Comparison of ENCODE assay signal across 8 cellular contexts in the genomic region with DNA sequence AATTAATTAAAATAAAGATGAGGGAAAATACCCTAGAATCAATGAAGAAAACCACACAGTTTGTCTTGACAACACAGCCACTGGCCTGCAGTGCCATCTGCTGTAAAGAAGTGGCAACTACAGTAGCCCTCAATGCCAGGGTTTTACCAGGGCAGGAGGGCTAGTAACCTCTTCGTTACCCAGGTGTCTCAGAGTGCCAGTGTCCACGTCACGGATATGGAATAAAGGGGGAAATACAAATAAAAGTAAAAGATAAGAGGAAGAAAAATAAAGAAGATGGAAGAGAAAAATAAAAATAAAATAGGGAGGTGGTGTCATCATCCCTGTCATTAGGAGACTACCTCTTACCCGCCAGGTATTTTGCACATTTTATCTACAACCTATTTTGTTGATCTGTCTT. TPM values are rescaled to one million over a fixed set of nuclear protein-coding genes. Genes with fewer than 3 reads are reported as not detected.
DNase-seq lines count a peak whose midpoint lies in the region; ATAC-seq and TF ChIP-seq lines count a peak whose summit lies in the region.

No MANE protein-coding gene starts in this region.

- no peak overlapping the region for H4K8ac ChIP-seq in mesenchymal stem cell (ENCODE audit: low read length)

- H3K4me3 ChIP-seq in GM06990 (replicated peaks; ENCODE audit: low read depth, low read length) (no peak overlapping the region), HEK293 (ENCODE audit: low read depth, low read length) (no peak overlapping the region), mesenchymal stem cell (ENCODE audit: insufficient read depth in 1 of 2, low read depth in 1 of 2, low read length in 2 of 2) (peak overlapping the region in 1 of 2 experiments; percentile 66)
- H3K4me3 ChIP-seq in effector memory CD4-positive, alpha-beta T cell (ENCODE audit: insufficient read depth, low read depth, low read length, poor library complexity, severe bottlenecking), result no peak overlapping the region

- no peak overlapping the region for H3K4me2 ChIP-seq in mesenchymal stem cell (ENCODE audit: low read length, poor library complexity, severe bottlenecking)

- no peak overlapping the region for H2BK120ac ChIP-seq in mesenchymal stem cell (ENCODE audit: low read depth, low read length)

- no peak overlapping the region for H2BK15ac ChIP-seq in mesenchymal stem cell (ENCODE audit: low read depth, poor library complexity, severe bottlenecking)

- H3K36me3 ChIP-seq in GM06990 (ENCODE audit: control insufficient read depth, insufficient read depth, low read length) (no peaks in the 10 kb centered on the region), HEK293 (ENCODE audit: control insufficient read depth in 2 of 2, insufficient read depth in 1 of 2, low read length in 2 of 2) (no peaks in the 10 kb centered on the region), mesenchymal stem cell (ENCODE audit: control insufficient read depth in 1 of 2, insufficient read depth in 2 of 2, low read depth in 1 of 2, low read length in 2 of 2) (no peaks in the 10 kb centered on the region)
- H3K36me3 ChIP-seq in effector memory CD4-positive, alpha-beta T cell (ENCODE audit: control insufficient read depth, insufficient read depth, low read length), result no peaks in the 10 kb centered on the region

- peaks cover 5% of the 10 kb centered on the region for H3K79me1 ChIP-seq in mesenchymal stem cell (replicated peaks; ENCODE audit: low read length, poor library complexity, severe bottlenecking)

- H3K36me3 Mint-ChIP-seq in stimulated activated memory B cell treated with anti-CD40 and anti-IgM and Interleukin-4, amounts not matched to agents 10 μg/mL and 1 μg/mL and 100 μg/mL, for 72 hours, result no peaks in the 10 kb centered on the region

- H2BK12ac ChIP-seq in mesenchymal stem cell (ENCODE audit: low read length in 2 of 2), result no peak overlapping the region

- H3K27me3 Mint-ChIP-seq in stimulated activated memory B cell treated with anti-CD40 and anti-IgM and Interleukin-4, amounts not matched to agents 10 μg/mL and 1 μg/mL and 100 μg/mL, for 72 hours, result peaks cover 17% of the 10 kb centered on the region

- no peak overlapping the region for H2AFZ ChIP-seq in mesenchymal stem cell (ENCODE audit: low read depth, low read length)

- H3K9me3 ChIP-seq in HEK293 (ENCODE audit: control insufficient read depth, insufficient read depth, low read depth, low read length) (no peaks in the 10 kb centered on the region), mesenchymal stem cell (ENCODE audit: control insufficient read depth, low read length) (no peaks in the 10 kb centered on the region)
- H3K9me3 ChIP-seq in effector memory CD4-positive, alpha-beta T cell (ENCODE audit: control insufficient read depth, low read length), result no peaks in the 10 kb centered on the region

- H3K18ac ChIP-seq in mesenchymal stem cell (ENCODE audit: low read depth in 1 of 2, low read length in 2 of 2), result no peak overlapping the region

- H3K23ac ChIP-seq in mesenchymal stem cell (ENCODE audit: low read length in 2 of 2), result no peak overlapping the region

- H4K91ac ChIP-seq in mesenchymal stem cell (ENCODE audit: low read length), result no peak overlapping the region

- no peak overlapping the region for H3K4me3 Mint-ChIP-seq in stimulated activated memory B cell treated with anti-CD40 and anti-IgM and Interleukin-4, amounts not matched to agents 10 μg/mL and 1 μg/mL and 100 μg/mL, for 72 hours

- 34% methylated on average over 4 of the region's 4 CpGs for WGBS in mesenchymal stem cell

- H3K27ac Mint-ChIP-seq in stimulated activated memory B cell treated with anti-CD40 and anti-IgM and Interleukin-4, amounts not matched to agents 10 μg/mL and 1 μg/mL and 100 μg/mL, for 72 hours, result no peak overlapping the region

- no peak overlapping the region for H2BK5ac ChIP-seq in mesenchymal stem cell (ENCODE audit: low read depth, low read length, poor library complexity, severe bottlenecking)

- TF ChIP-seq CTCF in GM06990 (IDR thresholded peaks at IDR 0.05; ENCODE audit: insufficient read depth, low read length, poor library complexity, severe bottlenecking) (peak; percentile 95), HEK293 (tag by site-specific recombination; IDR thresholded peaks at IDR 0.05) (peak; percentile 75)

- no peaks in the 10 kb centered on the region for H3K9me3 Mint-ChIP-seq in stimulated activated memory B cell treated with anti-CD40 and anti-IgM and Interleukin-4, amounts not matched to agents 10 μg/mL and 1 μg/mL and 100 μg/mL, for 72 hours

- H2AK5ac ChIP-seq in mesenchymal stem cell (ENCODE audit: low read length, severe bottlenecking), result no peak overlapping the region

- no peak overlapping the region for H3K14ac ChIP-seq in mesenchymal stem cell (ENCODE audit: low read length in 2 of 2)

- H3K4me1 Mint-ChIP-seq in stimulated activated memory B cell treated with anti-CD40 and anti-IgM and Interleukin-4, amounts not matched to agents 10 μg/mL and 1 μg/mL and 100 μg/mL, for 72 hours, result peaks cover 13% of the 10 kb centered on the region

- CTCF ChIA-PET in HEK293 (lab: Yijun Ruan, JAX), result interaction anchor here (0.6 to 5.5 kb wide), 56 partner anchors 10 to 789 kb away, joined by 3 to 79 read pairs (median 4); partner anchors contain the start of genes F3 and SLC44A3

- POLR2A ChIA-PET in HEK293 (lab: Yijun Ruan, JAX), result no interaction called here

- H3K4me1 ChIP-seq in HEK293 (ENCODE audit: control insufficient read depth, insufficient read depth, low read length) (peaks cover 9% of the 10 kb centered on the region), mesenchymal stem cell (ENCODE audit: control insufficient read depth, insufficient read depth, low read depth, low read length) (peaks cover 9% of the 10 kb centered on the region)
- no peaks in the 10 kb centered on the region for H3K4me1 ChIP-seq in effector memory CD4-positive, alpha-beta T cell (ENCODE audit: control insufficient read depth, insufficient read depth, low read length, poor library complexity, severe bottlenecking)

- DNase-seq in GM06990 (ENCODE audit: extremely low read depth, insufficient read length), result no peak
- DNase-seq in NCI-H2227 treated with DMSO at 0.1 percent for 48 hours (lab: John Stamatoyannopoulos, UW), result peak; percentile 24
- DNase-seq in activated CD4-positive, alpha-beta T cell treated with anti-CD3 and anti-CD28 coated beads, Interleukin-2, amount 50 U/mL, for 1 hour, result peak; percentile 39
- peak in 2 of 3 donors; percentile 5 to 33 for DNase-seq in effector memory CD4-positive, alpha-beta T cell
- peak; percentile 71 for DNase-seq in mesenchymal stem cell

- ATAC-seq in stimulated activated memory B cell treated with anti-CD40 and anti-IgM and Interleukin-4, amounts not matched to agents 10 μg/mL and 1 μg/mL and 100 μg/mL, for 72 hours, result peak; percentile 59
- ATAC-seq in HG02840 (IDR thresholded peaks at IDR 0.05; ENCODE audit: low FRiP score, unreplicated experiment), result no peak

- H3K27ac ChIP-seq in HEK293 (ENCODE audit: extremely low read depth, low read depth, low read length), result no peak overlapping the region
- H3K27ac ChIP-seq in effector memory CD4-positive, alpha-beta T cell (ENCODE audit: insufficient read depth, low read length, poor library complexity, severe bottlenecking), result no peak overlapping the region
- H3K27ac ChIP-seq in mesenchymal stem cell (ENCODE audit: low read length, poor library complexity, severe bottlenecking), result no peak overlapping the region

- H3K4ac ChIP-seq in mesenchymal stem cell (ENCODE audit: low read depth in 1 of 2, low read length in 2 of 2), result no peak overlapping the region

- no peaks in the 10 kb centered on the region for H3K27me3 ChIP-seq in GM06990 (replicated peaks; ENCODE audit: control insufficient read depth, insufficient read depth, low read length)
- no peaks in the 10 kb centered on the region for H3K27me3 ChIP-seq in effector memory CD4-positive, alpha-beta T cell (replicated peaks; ENCODE audit: control insufficient read depth, insufficient read depth, low read length, poor library complexity, severe bottlenecking)
- no peaks in the 10 kb centered on the region for H3K27me3 ChIP-seq in mesenchymal stem cell (ENCODE audit: control insufficient read depth in 1 of 2, insufficient read depth in 1 of 2, low read length in 2 of 2)

- peak overlapping the region; percentile 78 for H3K9ac ChIP-seq in mesenchymal stem cell (ENCODE audit: low read length)

TF ChIP-seq in HEK293, 187 proteins besides CTCF, POLR2A, EP300 and RAD21:
- TF ChIP-seq ZNF2 (tag by site-specific recombination; IDR thresholded peaks at IDR 0.05) (peak; percentile 78; the same call in 1 of the 2 replicates), SP7 (tag by site-specific recombination; IDR thresholded peaks at IDR 0.05) (0 out of 2 replicates have a peak, but pooled peaks have one; percentile 22), ZNF654 (tag by site-specific recombination; IDR thresholded peaks at IDR 0.05; ENCODE audit: low read depth) (peak; percentile 95), ZEB2 (tag by site-specific recombination; IDR thresholded peaks at IDR 0.05) (0 out of 2 replicates have a peak, but pooled peaks have one; percentile 32), ZNF221 (tag by site-specific recombination; IDR thresholded peaks at IDR 0.05; ENCODE audit: borderline replicate concordance) (no peak), ZNF335 (tag by site-specific recombination; conservative IDR thresholded peaks at IDR 0.05) (0 out of 2 replicates have a peak, but pooled peaks have one; percentile 33), ZNF785 (tag by site-specific recombination; IDR thresholded peaks at IDR 0.05) (no peak), HIC1 (tag by site-specific recombination; IDR thresholded peaks at IDR 0.05) (peak; percentile 40; the same call in 1 of the 2 replicates)

RNA-seq across cellular contexts. Expression of gene SLC44A3, which starts 14.2 kb away (rescaled TPM):
- 12.6 TPM for polyA plus RNA-seq in mesenchymal stem cell (2013, experiment 1 of 2)
- polyA plus RNA-seq in mesenchymal stem cell (2013, experiment 2 of 2), result 11.5 TPM
